Comparison of ENCODE assay signal across 11 cellular contexts in the genomic region with DNA sequence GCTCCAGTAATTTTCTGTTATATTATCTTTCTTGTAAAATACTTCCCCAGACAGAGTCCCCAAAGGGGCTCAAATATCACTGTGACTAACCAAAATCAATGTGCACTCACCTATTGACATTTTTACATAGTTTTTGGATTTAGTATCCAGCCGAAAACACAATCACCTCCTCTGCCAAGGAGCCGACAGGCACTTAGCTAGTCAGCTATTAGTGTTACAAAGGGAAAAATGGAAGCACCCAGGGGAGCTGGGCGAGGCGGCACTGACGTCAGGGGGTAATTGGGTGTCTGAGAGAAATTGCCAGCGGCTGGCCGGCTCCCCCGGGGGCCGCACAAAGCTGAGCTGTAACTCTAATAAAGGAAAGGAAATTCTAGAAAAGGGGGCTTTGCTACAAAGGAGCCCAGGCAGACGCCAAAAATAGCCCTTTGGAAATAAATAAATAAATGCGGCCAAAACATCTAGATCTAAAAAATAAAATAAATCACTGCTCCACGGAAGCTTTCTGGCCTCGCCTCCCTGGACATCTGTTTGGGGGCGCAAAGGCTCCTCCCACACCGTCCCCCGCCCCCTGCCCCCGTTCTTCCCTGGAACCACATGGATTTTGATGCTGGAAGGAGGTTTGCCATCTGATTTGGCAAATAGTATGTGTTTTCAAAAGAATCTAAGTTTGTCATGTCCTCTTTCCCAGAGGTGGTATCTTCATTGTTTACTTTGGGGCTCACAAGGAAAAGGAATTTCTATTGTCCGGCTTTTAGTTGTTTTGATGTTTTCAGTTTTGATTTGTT.
DNase-seq lines count a peak whose midpoint lies in the region; ATAC-seq and TF ChIP-seq lines count a peak whose summit lies in the region.
"Had no signal": no experiment of that assay in that cellular context is flagged by ENCODE, and none has a peak within 500 bp of the region (broad histone marks: within the 10 kb centered on the region; RNA-seq: fewer than 3 reads in every experiment).

No MANE protein-coding gene starts in this region.

- DNase-seq in astrocyte of the hippocampus (ENCODE audit: low read depth, low spot score) (peak; percentile 71), CD1c-positive myeloid dendritic cell (ENCODE audit: extremely low spot score) (no peak)
- DNase-seq: activated CD4-positive, alpha-beta T cell treated with anti-CD3 and anti-CD28 coated beads, Interleukin-2, amount 10 ng/mL, durations not matched to agents 24 days and 14 days; DMS153; KG1 had no signal

- peak overlapping the region; percentile 85 for H3K27ac ChIP-seq in subcutaneous abdominal adipose tissue (ENCODE audit: low read depth, low read length)

- H3K4me1 ChIP-seq in iPS-15b (ENCODE audit: control insufficient read depth, insufficient read depth, low read length) (peaks cover 60% of the 10 kb centered on the region), subcutaneous abdominal adipose tissue (ENCODE audit: control insufficient read depth in 5 of 5, insufficient read depth in 5 of 5, low read length in 5 of 5) (peaks cover 8 to 48% (median 47%) of the 10 kb centered on the region in 5 donors)

- H3K4me3 ChIP-seq in iPS-15b (ENCODE audit: low read depth, low read length) (no peak overlapping the region), subcutaneous abdominal adipose tissue (ENCODE audit: low read depth in 1 of 5, low read length in 5 of 5) (no peak overlapping the region)

- no peaks in the 10 kb centered on the region for H3K9me3 ChIP-seq in iPS-15b (ENCODE audit: control insufficient read depth, insufficient read depth, low read length)
- H3K9me3 ChIP-seq in subcutaneous abdominal adipose tissue (ENCODE audit: control insufficient read depth in 5 of 5, low read length in 5 of 5), result no peaks in the 10 kb centered on the region

- ATAC-seq in HG03139 (IDR thresholded peaks at IDR 0.05; ENCODE audit: unreplicated experiment), result no peak
- no peak for ATAC-seq in GM19324 (IDR thresholded peaks at IDR 0.05; ENCODE audit: low FRiP score, unreplicated experiment)
- no peak for ATAC-seq in GM18873 (IDR thresholded peaks at IDR 0.05; ENCODE audit: low FRiP score, unreplicated experiment)

- TF ChIP-seq RAD21 in Ishikawa (IDR thresholded peaks at IDR 0.05; ENCODE audit: low read depth), result no peak

- H3K36me3 ChIP-seq in iPS-15b (ENCODE audit: control insufficient read depth, insufficient read depth, low read length) (no peaks in the 10 kb centered on the region), subcutaneous abdominal adipose tissue (ENCODE audit: control insufficient read depth in 5 of 5, insufficient read depth in 5 of 5, low read length in 5 of 5) (no peaks in the 10 kb centered on the region)

- TF ChIP-seq EP300 in Ishikawa (IDR thresholded peaks at IDR 0.05; ENCODE audit: borderline replicate concordance), result peak; percentile 98

- H3K9ac ChIP-seq in iPS-15b (ENCODE audit: low read depth, low read length) (peak overlapping the region; percentile 47), subcutaneous abdominal adipose tissue (ENCODE audit: low read length in 5 of 5) (peak overlapping the region in 4 of 5 donors; percentile 7 to 43 (median 23))

- no peaks in the 10 kb centered on the region for H3K27me3 ChIP-seq in iPS-15b (ENCODE audit: control insufficient read depth, insufficient read depth, low read length)
- H3K27me3 ChIP-seq in subcutaneous abdominal adipose tissue (ENCODE audit: control insufficient read depth in 5 of 5, insufficient read depth in 4 of 5, low read length in 5 of 5), result no peaks in the 10 kb centered on the region

TF ChIP-seq in Ishikawa, 13 proteins besides CTCF, POLR2A, EP300 and RAD21:
- TF ChIP-seq ZBTB7A (IDR thresholded peaks at IDR 0.05; ENCODE audit: low read depth) (no peak), TAF1 (IDR thresholded peaks at IDR 0.05; ENCODE audit: low read depth) (0 out of 2 replicates have a peak, but pooled peaks have one; percentile 13), CEBPB (IDR thresholded peaks at IDR 0.05) (0 out of 2 replicates have a peak, but pooled peaks have one; percentile 19), FOXM1 (IDR thresholded peaks at IDR 0.05; ENCODE audit: borderline replicate concordance, low read depth) (peak; percentile 94), TCF12 (IDR thresholded peaks at IDR 0.05; ENCODE audit: low read depth) (peak; percentile 97), YY1 (IDR thresholded peaks at IDR 0.05; ENCODE audit: low read depth) (peak; percentile 70), NFIC (IDR thresholded peaks at IDR 0.05) (peak; percentile 82), MAX (IDR thresholded peaks at IDR 0.05) (peak; percentile 47), CREB1 (IDR thresholded peaks at IDR 0.05; ENCODE audit: low read depth) (0 out of 2 replicates have a peak, but pooled peaks have one; percentile 35), EGR1 (IDR thresholded peaks at IDR 0.05) (no peak), TEAD4 (IDR thresholded peaks at IDR 0.05) (peak; percentile 78; the same call in 1 of the 2 replicates)
- TF ChIP-seq, protein P1, sequence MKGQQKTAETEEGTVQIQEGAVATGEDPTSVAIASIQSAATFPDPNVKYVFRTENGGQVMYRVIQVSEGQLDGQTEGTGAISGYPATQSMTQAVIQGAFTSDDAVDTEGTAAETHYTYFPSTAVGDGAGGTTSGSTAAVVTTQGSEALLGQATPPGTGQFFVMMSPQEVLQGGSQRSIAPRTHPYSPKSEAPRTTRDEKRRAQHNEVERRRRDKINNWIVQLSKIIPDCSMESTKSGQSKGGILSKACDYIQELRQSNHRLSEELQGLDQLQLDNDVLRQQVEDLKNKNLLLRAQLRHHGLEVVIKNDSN (IDR thresholded peaks at IDR 0.05), result no peak
- TF ChIP-seq, protein P2, sequence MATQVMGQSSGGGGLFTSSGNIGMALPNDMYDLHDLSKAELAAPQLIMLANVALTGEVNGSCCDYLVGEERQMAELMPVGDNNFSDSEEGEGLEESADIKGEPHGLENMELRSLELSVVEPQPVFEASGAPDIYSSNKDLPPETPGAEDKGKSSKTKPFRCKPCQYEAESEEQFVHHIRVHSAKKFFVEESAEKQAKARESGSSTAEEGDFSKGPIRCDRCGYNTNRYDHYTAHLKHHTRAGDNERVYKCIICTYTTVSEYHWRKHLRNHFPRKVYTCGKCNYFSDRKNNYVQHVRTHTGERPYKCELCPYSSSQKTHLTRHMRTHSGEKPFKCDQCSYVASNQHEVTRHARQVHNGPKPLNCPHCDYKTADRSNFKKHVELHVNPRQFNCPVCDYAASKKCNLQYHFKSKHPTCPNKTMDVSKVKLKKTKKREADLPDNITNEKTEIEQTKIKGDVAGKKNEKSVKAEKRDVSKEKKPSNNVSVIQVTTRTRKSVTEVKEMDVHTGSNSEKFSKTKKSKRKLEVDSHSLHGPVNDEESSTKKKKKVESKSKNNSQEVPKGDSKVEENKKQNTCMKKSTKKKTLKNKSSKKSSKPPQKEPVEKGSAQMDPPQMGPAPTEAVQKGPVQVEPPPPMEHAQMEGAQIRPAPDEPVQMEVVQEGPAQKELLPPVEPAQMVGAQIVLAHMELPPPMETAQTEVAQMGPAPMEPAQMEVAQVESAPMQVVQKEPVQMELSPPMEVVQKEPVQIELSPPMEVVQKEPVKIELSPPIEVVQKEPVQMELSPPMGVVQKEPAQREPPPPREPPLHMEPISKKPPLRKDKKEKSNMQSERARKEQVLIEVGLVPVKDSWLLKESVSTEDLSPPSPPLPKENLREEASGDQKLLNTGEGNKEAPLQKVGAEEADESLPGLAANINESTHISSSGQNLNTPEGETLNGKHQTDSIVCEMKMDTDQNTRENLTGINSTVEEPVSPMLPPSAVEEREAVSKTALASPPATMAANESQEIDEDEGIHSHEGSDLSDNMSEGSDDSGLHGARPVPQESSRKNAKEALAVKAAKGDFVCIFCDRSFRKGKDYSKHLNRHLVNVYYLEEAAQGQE (IDR thresholded peaks at IDR 0.05; ENCODE audit: low read depth), result no peak
